ENCODE assay signal across 19 cellular contexts in genomic region chr16:54649846-54650245, GRCh38.
"Had no signal": no experiment of that assay in that cellular context is flagged by ENCODE, and none has a peak within 500 bp of the region (broad histone marks: within the 10 kb centered on the region; RNA-seq: fewer than 3 reads in every experiment).

No MANE protein-coding gene starts in this region.

- H3K36me3 ChIP-seq: cardiac muscle cell, transverse colon had no signal

- H3K4me1 ChIP-seq: transverse colon had no signal

- H3K27ac ChIP-seq: cardiac muscle cell, dorsolateral prefrontal cortex, transverse colon had no signal

- H3K4me1 Mint-ChIP-seq: activated CD4-positive, alpha-beta memory T cell treated with anti-CD3 and anti-CD28 coated beads, Interleukin-2, amount 10 ng/mL, durations not matched to agents 7 days and 5 days; T-helper 17 cell had no signal

- DNase-seq: activated CD4-positive, alpha-beta memory T cell treated with anti-CD3 and anti-CD28 coated beads, Interleukin-2, amount 10 ng/mL, durations not matched to agents 7 days and 5 days; activated CD4-positive, alpha-beta T cell treated with anti-CD3 and anti-CD28 coated beads for 4 hours; activated effector memory CD4-positive, alpha-beta T cell treated with Interleukin-2 at 50 U/mL for 16 hours; activated naive CD4-positive, alpha-beta T cell treated with anti-CD3 and anti-CD28 coated beads, Interleukin-2, amount 50 U/mL, for 16 hours; activated T-cell treated with anti-CD3 and anti-CD28 coated beads, Interleukin-2, amount 50 U/mL, for 24 hours; dorsolateral prefrontal cortex; endodermal cell; naive thymus-derived CD4-positive, alpha-beta T cell; nucleus accumbens; posterior cingulate gyrus; stimulated activated CD4-positive, alpha-beta T cell treated with anti-CD3 and anti-CD28 coated beads, Interleukin-15, amount 100 ng/mL, for 24 hours; stimulated activated CD4-positive, alpha-beta T cell treated with anti-CD3 and anti-CD28 coated beads, Interleukin-4, amount 100 ng/mL, for 24 hours; stimulated activated naive CD4-positive, alpha-beta T cell treated with Interleukin-2 at 50 U/mL for 16 hours; substantia nigra; T-helper 17 cell; transverse colon had no signal

- ATAC-seq: left lobe of liver; naive thymus-derived CD4-positive, alpha-beta T cell; T-helper 17 cell; WTC11 had no signal

- H3K27me3 ChIP-seq: cardiac muscle cell had no signal

- H3K4me3 ChIP-seq: cardiac muscle cell, dorsolateral prefrontal cortex, transverse colon had no signal

- H3K9me3 ChIP-seq: transverse colon had no signal

- H3K4me3 Mint-ChIP-seq: activated CD4-positive, alpha-beta memory T cell treated with anti-CD3 and anti-CD28 coated beads, Interleukin-2, amount 10 ng/mL, durations not matched to agents 7 days and 5 days; activated T-cell treated with anti-CD3 and anti-CD28 coated beads, Interleukin-2, amount 50 U/mL, for 24 hours; endodermal cell; naive thymus-derived CD4-positive, alpha-beta T cell; T-helper 17 cell; WTC11 had no signal

- H3K27ac Mint-ChIP-seq: activated CD4-positive, alpha-beta memory T cell treated with anti-CD3 and anti-CD28 coated beads, Interleukin-2, amount 10 ng/mL, durations not matched to agents 7 days and 5 days; activated T-cell treated with anti-CD3 and anti-CD28 coated beads, Interleukin-2, amount 50 U/mL, for 24 hours; endodermal cell; naive thymus-derived CD4-positive, alpha-beta T cell; T-helper 17 cell; WTC11 had no signal

- H3K36me3 Mint-ChIP-seq: naive thymus-derived CD4-positive, alpha-beta T cell had no signal

- H3K9me3 Mint-ChIP-seq: activated CD4-positive, alpha-beta memory T cell treated with anti-CD3 and anti-CD28 coated beads, Interleukin-2, amount 10 ng/mL, durations not matched to agents 7 days and 5 days; activated T-cell treated with anti-CD3 and anti-CD28 coated beads, Interleukin-2, amount 50 U/mL, for 24 hours; endodermal cell; WTC11 had no signal
